In the genomic region with DNA sequence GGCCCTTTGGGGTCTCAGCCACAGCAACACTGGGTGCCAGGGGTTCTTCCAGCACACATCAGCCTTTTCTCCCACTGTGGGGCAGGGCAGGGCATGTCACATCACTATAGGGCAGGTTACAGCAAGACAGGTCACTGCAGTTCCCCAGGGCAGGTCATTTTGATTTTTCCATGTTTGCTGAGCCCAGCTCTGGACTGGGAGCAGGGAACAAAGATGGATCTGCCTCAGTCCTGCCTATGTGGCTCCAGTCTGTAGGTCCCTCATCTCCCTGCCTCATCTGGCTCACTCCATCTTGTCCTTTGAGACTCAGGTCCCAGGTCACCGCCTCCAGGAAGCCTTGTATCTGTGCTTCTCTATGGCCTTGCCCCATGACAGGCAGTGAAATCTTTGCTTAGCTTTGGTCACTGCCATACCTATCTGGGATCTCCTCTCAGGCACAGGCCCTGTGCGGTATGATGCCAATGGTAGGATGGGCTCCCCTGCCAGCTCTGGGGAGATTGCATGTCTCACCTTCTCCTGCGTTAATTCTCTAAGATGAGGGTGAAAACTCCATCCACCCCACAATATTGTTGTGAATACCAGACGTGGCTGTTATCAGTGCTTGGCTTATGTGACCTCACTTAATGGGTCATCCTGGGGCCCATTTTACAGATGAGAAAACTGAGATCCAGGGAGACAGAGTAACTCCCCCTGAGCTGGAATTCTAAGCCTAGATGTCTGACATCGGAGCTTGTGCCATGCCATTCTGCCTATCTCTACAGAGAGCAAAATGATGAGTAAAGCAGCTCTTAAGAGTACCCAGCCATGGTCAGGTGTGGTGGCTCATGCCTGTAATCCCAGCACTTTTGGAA, we compare ENCODE assay signal across 2 cellular contexts.
TF ChIP-seq lines count a peak whose summit lies in the region.

No MANE protein-coding gene starts in this region.

TF ChIP-seq in GM23338, 12 proteins besides CTCF, POLR2A, EP300 and RAD21 (continued from another document):
- TF ChIP-seq, protein P1, sequence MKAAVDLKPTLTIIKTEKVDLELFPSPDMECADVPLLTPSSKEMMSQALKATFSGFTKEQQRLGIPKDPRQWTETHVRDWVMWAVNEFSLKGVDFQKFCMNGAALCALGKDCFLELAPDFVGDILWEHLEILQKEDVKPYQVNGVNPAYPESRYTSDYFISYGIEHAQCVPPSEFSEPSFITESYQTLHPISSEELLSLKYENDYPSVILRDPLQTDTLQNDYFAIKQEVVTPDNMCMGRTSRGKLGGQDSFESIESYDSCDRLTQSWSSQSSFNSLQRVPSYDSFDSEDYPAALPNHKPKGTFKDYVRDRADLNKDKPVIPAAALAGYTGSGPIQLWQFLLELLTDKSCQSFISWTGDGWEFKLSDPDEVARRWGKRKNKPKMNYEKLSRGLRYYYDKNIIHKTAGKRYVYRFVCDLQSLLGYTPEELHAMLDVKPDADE (IDR thresholded peaks at IDR 0.05) = no peak
- TF ChIP-seq EZH2phosphoT487 (IDR thresholded peaks at IDR 0.05; ENCODE audit: unreplicated experiment) (no peak), NANOG (IDR thresholded peaks at IDR 0.05; ENCODE audit: borderline replicate concordance) (no peak), JUNB (IDR thresholded peaks at IDR 0.05; ENCODE audit: unreplicated experiment) (no peak), EZH2 (IDR thresholded peaks at IDR 0.05; ENCODE audit: low read depth, unreplicated experiment) (no peak), ZNF114 (CRISPR knock-in tag; IDR thresholded peaks at IDR 0.05) (no peak)
- TF ChIP-seq, protein P2, sequence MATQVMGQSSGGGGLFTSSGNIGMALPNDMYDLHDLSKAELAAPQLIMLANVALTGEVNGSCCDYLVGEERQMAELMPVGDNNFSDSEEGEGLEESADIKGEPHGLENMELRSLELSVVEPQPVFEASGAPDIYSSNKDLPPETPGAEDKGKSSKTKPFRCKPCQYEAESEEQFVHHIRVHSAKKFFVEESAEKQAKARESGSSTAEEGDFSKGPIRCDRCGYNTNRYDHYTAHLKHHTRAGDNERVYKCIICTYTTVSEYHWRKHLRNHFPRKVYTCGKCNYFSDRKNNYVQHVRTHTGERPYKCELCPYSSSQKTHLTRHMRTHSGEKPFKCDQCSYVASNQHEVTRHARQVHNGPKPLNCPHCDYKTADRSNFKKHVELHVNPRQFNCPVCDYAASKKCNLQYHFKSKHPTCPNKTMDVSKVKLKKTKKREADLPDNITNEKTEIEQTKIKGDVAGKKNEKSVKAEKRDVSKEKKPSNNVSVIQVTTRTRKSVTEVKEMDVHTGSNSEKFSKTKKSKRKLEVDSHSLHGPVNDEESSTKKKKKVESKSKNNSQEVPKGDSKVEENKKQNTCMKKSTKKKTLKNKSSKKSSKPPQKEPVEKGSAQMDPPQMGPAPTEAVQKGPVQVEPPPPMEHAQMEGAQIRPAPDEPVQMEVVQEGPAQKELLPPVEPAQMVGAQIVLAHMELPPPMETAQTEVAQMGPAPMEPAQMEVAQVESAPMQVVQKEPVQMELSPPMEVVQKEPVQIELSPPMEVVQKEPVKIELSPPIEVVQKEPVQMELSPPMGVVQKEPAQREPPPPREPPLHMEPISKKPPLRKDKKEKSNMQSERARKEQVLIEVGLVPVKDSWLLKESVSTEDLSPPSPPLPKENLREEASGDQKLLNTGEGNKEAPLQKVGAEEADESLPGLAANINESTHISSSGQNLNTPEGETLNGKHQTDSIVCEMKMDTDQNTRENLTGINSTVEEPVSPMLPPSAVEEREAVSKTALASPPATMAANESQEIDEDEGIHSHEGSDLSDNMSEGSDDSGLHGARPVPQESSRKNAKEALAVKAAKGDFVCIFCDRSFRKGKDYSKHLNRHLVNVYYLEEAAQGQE (IDR thresholded peaks at IDR 0.05; ENCODE audit: unreplicated experiment) = no peak

TF ChIP-seq in SK-N-SH, 30 proteins besides CTCF, POLR2A, EP300 and RAD21 (continued from another document):
- TF ChIP-seq, protein P3, sequence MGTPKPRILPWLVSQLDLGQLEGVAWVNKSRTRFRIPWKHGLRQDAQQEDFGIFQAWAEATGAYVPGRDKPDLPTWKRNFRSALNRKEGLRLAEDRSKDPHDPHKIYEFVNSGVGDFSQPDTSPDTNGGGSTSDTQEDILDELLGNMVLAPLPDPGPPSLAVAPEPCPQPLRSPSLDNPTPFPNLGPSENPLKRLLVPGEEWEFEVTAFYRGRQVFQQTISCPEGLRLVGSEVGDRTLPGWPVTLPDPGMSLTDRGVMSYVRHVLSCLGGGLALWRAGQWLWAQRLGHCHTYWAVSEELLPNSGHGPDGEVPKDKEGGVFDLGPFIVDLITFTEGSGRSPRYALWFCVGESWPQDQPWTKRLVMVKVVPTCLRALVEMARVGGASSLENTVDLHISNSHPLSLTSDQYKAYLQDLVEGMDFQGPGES (IDR thresholded peaks at IDR 0.05; ENCODE audit: low read depth, low read length) = no peak
- TF ChIP-seq, protein P4, sequence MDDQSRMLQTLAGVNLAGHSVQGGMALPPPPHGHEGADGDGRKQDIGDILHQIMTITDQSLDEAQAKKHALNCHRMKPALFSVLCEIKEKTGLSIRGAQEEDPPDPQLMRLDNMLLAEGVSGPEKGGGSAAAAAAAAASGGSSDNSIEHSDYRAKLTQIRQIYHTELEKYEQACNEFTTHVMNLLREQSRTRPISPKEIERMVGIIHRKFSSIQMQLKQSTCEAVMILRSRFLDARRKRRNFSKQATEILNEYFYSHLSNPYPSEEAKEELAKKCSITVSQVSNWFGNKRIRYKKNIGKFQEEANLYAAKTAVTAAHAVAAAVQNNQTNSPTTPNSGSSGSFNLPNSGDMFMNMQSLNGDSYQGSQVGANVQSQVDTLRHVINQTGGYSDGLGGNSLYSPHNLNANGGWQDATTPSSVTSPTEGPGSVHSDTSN (IDR thresholded peaks at IDR 0.05) = no peak
- no peak for TF ChIP-seq SMC3 (IDR thresholded peaks at IDR 0.05; ENCODE audit: low read depth, low read length)
- no peak for TF ChIP-seq TAF1 (IDR thresholded peaks at IDR 0.05; ENCODE audit: borderline replicate concordance, low read depth, low read length)
TF ChIP-seq in SK-N-SH: peak in this region for 0.
